Comparison of ENCODE assay signal across 1 cellular context in genomic region chr1:34845131-34845901, GRCh38.
TF ChIP-seq lines count a peak whose summit lies in the region.

No MANE protein-coding gene starts in this region.

TF ChIP-seq in GM23338, 12 proteins besides CTCF, POLR2A, EP300 and RAD21:
- TF ChIP-seq EZH2phosphoT487 (IDR thresholded peaks at IDR 0.05; ENCODE audit: unreplicated experiment), result no peak
- TF ChIP-seq CREB1 (CRISPR knock-in tag; IDR thresholded peaks at IDR 0.05; ENCODE audit: low read depth), result no peak
- no peak for TF ChIP-seq POLR2AphosphoS5 (IDR thresholded peaks at IDR 0.05; ENCODE audit: low read depth)
- no peak for TF ChIP-seq STAT1 (IDR thresholded peaks at IDR 0.05; ENCODE audit: unreplicated experiment)
- no peak for TF ChIP-seq REST (IDR thresholded peaks at IDR 0.05; ENCODE audit: unreplicated experiment)
- TF ChIP-seq NANOG (IDR thresholded peaks at IDR 0.05; ENCODE audit: borderline replicate concordance), result no peak
- no peak for TF ChIP-seq EZH2 (IDR thresholded peaks at IDR 0.05; ENCODE audit: low read depth, unreplicated experiment)
- TF ChIP-seq ZNF114 (CRISPR knock-in tag; IDR thresholded peaks at IDR 0.05), result no peak
- no peak for TF ChIP-seq ZNF331 (CRISPR knock-in tag; IDR thresholded peaks at IDR 0.05; ENCODE audit: low read depth)
- TF ChIP-seq ETS1 (IDR thresholded peaks at IDR 0.05), result no peak
- TF ChIP-seq ZNF462 (CRISPR knock-in tag; IDR thresholded peaks at IDR 0.05), result no peak
- TF ChIP-seq JUNB (IDR thresholded peaks at IDR 0.05; ENCODE audit: unreplicated experiment), result no peak
